Comparison of ENCODE assay signal across 24 cellular contexts in the genomic region with DNA sequence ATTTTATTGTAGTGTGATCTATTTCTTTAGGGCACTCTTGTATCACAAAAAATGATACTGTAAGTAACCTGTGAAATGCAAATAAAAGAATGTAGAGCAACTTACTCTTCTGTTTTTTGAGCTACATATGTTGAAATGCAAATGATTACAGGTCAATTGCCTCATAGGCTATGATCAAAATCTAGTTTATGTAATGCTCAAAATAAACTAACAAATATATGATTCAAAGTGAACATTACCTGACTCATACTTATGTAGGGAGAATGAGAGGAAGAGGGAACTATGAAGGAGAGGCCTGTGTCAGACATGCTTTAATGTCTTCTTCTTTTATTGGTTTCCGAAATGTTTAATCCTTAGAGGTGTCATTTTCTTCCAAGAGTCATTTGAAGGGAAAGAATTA.
"Had no signal": no experiment of that assay in that cellular context is flagged by ENCODE, and none has a peak within 500 bp of the region (broad histone marks: within the 10 kb centered on the region; RNA-seq: fewer than 3 reads in every experiment).

No MANE protein-coding gene starts in this region.

- H3K9me3 Mint-ChIP-seq: activated CD4-positive, alpha-beta T cell treated with anti-CD3 and anti-CD28 coated beads, Interleukin-2, amount 10 ng/mL, durations not matched to agents 7 days and 5 days; activated naive CD4-positive, alpha-beta T cell treated with anti-CD3 and anti-CD28 coated beads, Interleukin-2, amount 50 U/mL, for 24 hours; effector memory CD8-positive, alpha-beta T cell; memory B cell; stimulated activated memory B cell treated with anti-CD40 and anti-IgM and Interleukin-4, amounts not matched to agents 10 μg/mL and 1 μg/mL and 100 μg/mL, for 72 hours had no signal

- H3K27ac ChIP-seq: heart left ventricle, sigmoid colon, testis, uterus, WERI-Rb-1 had no signal

- H3K27me3 Mint-ChIP-seq: activated naive CD4-positive, alpha-beta T cell treated with anti-CD3 and anti-CD28 coated beads, Interleukin-2, amount 50 U/mL, for 24 hours; memory B cell; stimulated activated memory B cell treated with anti-CD40 and anti-IgM and Interleukin-4, amounts not matched to agents 10 μg/mL and 1 μg/mL and 100 μg/mL, for 72 hours had no signal

- ATAC-seq: activated CD8-positive, alpha-beta T cell treated with anti-CD3 and anti-CD28 coated beads, Interleukin-2, amount 10 ng/mL, durations not matched to agents 7 days and 5 days; effector memory CD8-positive, alpha-beta T cell; heart left ventricle; left cardiac atrium; stimulated activated memory B cell treated with anti-CD40 and anti-IgM and Interleukin-4, amounts not matched to agents 10 μg/mL and 1 μg/mL and 100 μg/mL, for 72 hours had no signal

- H3K4me1 Mint-ChIP-seq: activated naive CD4-positive, alpha-beta T cell treated with anti-CD3 and anti-CD28 coated beads, Interleukin-2, amount 50 U/mL, for 24 hours; brain; nephron had no signal

- DNase-seq: activated CD4-positive, alpha-beta T cell treated with anti-CD3 and anti-CD28 coated beads, Interleukin-2, amount 10 ng/mL, durations not matched to agents 7 days and 5 days; activated CD4-positive, CD25-positive, alpha-beta regulatory T cell treated with anti-CD3 and anti-CD28 coated beads, Interleukin-2, amount 50 U/mL, for 72 hours; activated CD8-positive, alpha-beta T cell treated with anti-CD3 and anti-CD28 coated beads, Interleukin-2, amount 10 ng/mL, durations not matched to agents 7 days and 5 days; activated gamma-delta T cell treated with Interleukin-2 at 50 U/mL for 16 hours; anterior cingulate cortex; central memory CD4-positive, alpha-beta T cell; dermis blood vessel endothelial cell; effector memory CD8-positive, alpha-beta T cell; heart left ventricle; islet precursor cell; left cardiac atrium; posterior cingulate gyrus; sigmoid colon; stimulated activated CD4-positive, alpha-beta T cell treated with anti-CD3 and anti-CD28 coated beads, Interleukin-15, amount 100 ng/mL, for 24 hours; testis; trophoblast cell; uterus; WERI-Rb-1 had no signal

- H3K4me1 ChIP-seq: heart left ventricle, sigmoid colon, testis, uterus had no signal

- H3K36me3 Mint-ChIP-seq: activated naive CD4-positive, alpha-beta T cell treated with anti-CD3 and anti-CD28 coated beads, Interleukin-2, amount 50 U/mL, for 24 hours; brain; stimulated activated memory B cell treated with anti-CD40 and anti-IgM and Interleukin-4, amounts not matched to agents 10 μg/mL and 1 μg/mL and 100 μg/mL, for 72 hours had no signal

- H3K9me3 ChIP-seq: heart left ventricle, sigmoid colon, testis, uterus had no signal

- H3K27ac Mint-ChIP-seq: activated CD4-positive, alpha-beta T cell treated with anti-CD3 and anti-CD28 coated beads, Interleukin-2, amount 10 ng/mL, durations not matched to agents 7 days and 5 days; activated CD8-positive, alpha-beta T cell treated with anti-CD3 and anti-CD28 coated beads, Interleukin-2, amount 10 ng/mL, durations not matched to agents 7 days and 5 days; activated naive CD4-positive, alpha-beta T cell treated with anti-CD3 and anti-CD28 coated beads, Interleukin-2, amount 50 U/mL, for 24 hours; brain; effector memory CD8-positive, alpha-beta T cell; memory B cell; nephron; stimulated activated memory B cell treated with anti-CD40 and anti-IgM and Interleukin-4, amounts not matched to agents 10 μg/mL and 1 μg/mL and 100 μg/mL, for 72 hours had no signal

- H3K4me3 Mint-ChIP-seq: activated CD4-positive, alpha-beta T cell treated with anti-CD3 and anti-CD28 coated beads, Interleukin-2, amount 10 ng/mL, durations not matched to agents 7 days and 5 days; activated CD8-positive, alpha-beta T cell treated with anti-CD3 and anti-CD28 coated beads, Interleukin-2, amount 10 ng/mL, durations not matched to agents 7 days and 5 days; activated naive CD4-positive, alpha-beta T cell treated with anti-CD3 and anti-CD28 coated beads, Interleukin-2, amount 50 U/mL, for 24 hours; effector memory CD8-positive, alpha-beta T cell; memory B cell; nephron; stimulated activated memory B cell treated with anti-CD40 and anti-IgM and Interleukin-4, amounts not matched to agents 10 μg/mL and 1 μg/mL and 100 μg/mL, for 72 hours had no signal

- H3K4me3 ChIP-seq: heart left ventricle, sigmoid colon, smooth muscle cell, testis, uterus had no signal

- H3K4me2 ChIP-seq: smooth muscle cell had no signal
